24 cellular contexts compared by ENCODE assay signal in genomic region chr16:21160276-21160675, GRCh38. TPM values are rescaled to one million over a fixed set of nuclear protein-coding genes. Genes with fewer than 3 reads are reported as not detected.
DNase-seq lines count a peak whose midpoint lies in the region; ATAC-seq and TF ChIP-seq lines count a peak whose summit lies in the region.
"Had no signal": no experiment of that assay in that cellular context is flagged by ENCODE, and none has a peak within 500 bp of the region (broad histone marks: within the 10 kb centered on the region; RNA-seq: fewer than 3 reads in every experiment).

No MANE protein-coding gene starts in this region.

- dilution Hi-C loops in IMR-90 (cut with HindIII; ENCODE audit: low sequenced_read_pairs, unreplicated experiment): no loop called here

- peaks cover 0 to 36% of the 10 kb centered on the region in 2 experiments; a peak in 3 of 4 replicates for H3K79me1 ChIP-seq in IMR-90 (ENCODE audit: low read depth in 1 of 2, low read length in 2 of 2)

- intact Hi-C loops in IMR-90 (cut with micrococcal nuclease) (no loop called here), gastrocnemius medialis (cut with DNase I; ENCODE audit: low total_unique reads) (no loop called here)

- H4K8ac ChIP-seq in IMR-90 (ENCODE audit: low read depth in 2 of 2, low read length in 2 of 2): no peak overlapping the region

- CTCF ChIA-PET in IMR-90 (lab: Yijun Ruan, JAX): interaction anchor here (2.5 kb wide), 1 partner anchor 140 kb away, joined by 10 read pairs; no protein-coding TSS in a partner anchor

- H2BK15ac ChIP-seq in IMR-90 (ENCODE audit: low read depth, low read length): 0 out of 3 replicates have a peak overlapping the region, but pooled peaks have one; percentile 15

- H4K91ac ChIP-seq in IMR-90 (ENCODE audit: insufficient read depth, low read depth, low read length): no peak overlapping the region

- H3K27me3 ChIP-seq in BLaER1 treated with 17β-estradiol and CSF1 and Interleukin-3, amounts not matched to agents 10 nM and 100 nM: no peaks in the 10 kb centered on the region
- H3K27me3 ChIP-seq in IMR-90 (ENCODE audit: control insufficient read depth, insufficient read depth, low read length) (no peaks in the 10 kb centered on the region), gastrocnemius medialis (no peaks in the 10 kb centered on the region), Peyer's patch (no peaks in the 10 kb centered on the region)
- H3K27me3 ChIP-seq: MG63 had no signal

- H3K9me3 ChIP-seq in BLaER1 treated with 17β-estradiol and CSF1 and Interleukin-3, amounts not matched to agents 10 nM and 100 nM (replicated peaks in 1 of 11): no peaks in the 10 kb centered on the region
- H3K9me3 ChIP-seq in IMR-90 (ENCODE audit: control insufficient read depth, insufficient read depth, low read length) (no peaks in the 10 kb centered on the region), gastrocnemius medialis (no peaks in the 10 kb centered on the region), Peyer's patch (no peaks in the 10 kb centered on the region)
- H3K9me3 ChIP-seq: MG63 had no signal

- WGBS in IMR-90 (ENCODE audit: extremely low coverage in 2 of 2, insufficient read length in 1 of 2), 2 experiments: no CpG with 5 or more reads among the region's 1 CpG

- no peak overlapping the region for H2BK5ac ChIP-seq in IMR-90 (ENCODE audit: low read depth, low read length, poor library complexity, severe bottlenecking)

- no peak overlapping the region for H3K56ac ChIP-seq in IMR-90 (ENCODE audit: extremely low read depth, insufficient read depth, low read length)

- H2AK5ac ChIP-seq in IMR-90 (ENCODE audit: low read depth, low read length): no peak overlapping the region

- no peak for TF ChIP-seq RAD21 in IMR-90 (IDR thresholded peaks at IDR 0.05; ENCODE audit: low read length)

- peak overlapping the region in 2 of 10 experiments; percentile 75 to 86; a peak in 1 of 20 replicates for H3K4me3 ChIP-seq in BLaER1 treated with 17β-estradiol and CSF1 and Interleukin-3, amounts not matched to agents 10 nM and 100 nM
- no peak overlapping the region for H3K4me3 ChIP-seq in IMR-90 (ENCODE audit: insufficient read depth, low read depth, low read length)
- H3K4me3 ChIP-seq in gastrocnemius medialis: peak overlapping the region in 2 of 4 donors; percentile 87 to 96
- H3K4me3 ChIP-seq in Peyer's patch: no peak overlapping the region
- H3K4me3 ChIP-seq: MG63 had no signal

- H2BK120ac ChIP-seq in IMR-90 (ENCODE audit: low read depth, low read length): no peak overlapping the region

- H3K4me1 ChIP-seq in BLaER1 treated with 17β-estradiol and CSF1 and Interleukin-3, amounts not matched to agents 10 nM and 100 nM: peaks cover 16 to 27% (median 23%) of the 10 kb centered on the region in 10 experiments
- H3K4me1 ChIP-seq in IMR-90 (ENCODE audit: control insufficient read depth, insufficient read depth, low read length): peaks cover 9% of the 10 kb centered on the region
- peaks cover 37 to 73% of the 10 kb centered on the region in 2 donors for H3K4me1 ChIP-seq in gastrocnemius medialis
- peaks cover 0 to 48% (median 0%) of the 10 kb centered on the region in 4 donors for H3K4me1 ChIP-seq in Peyer's patch

- in situ Hi-C loops in IMR-90 (cut with MboI; ENCODE audit: low sequenced_read_pairs): loop anchor here (25.0 kb wide), 1 partner anchor 1177 kb away; no protein-coding TSS in a partner anchor
- in situ Hi-C loops in gastrocnemius medialis (cut with MboI; ENCODE audit: low sequenced_read_pairs in 4 of 4): loop anchor here in 2 of 4 donors (10.0 to 25.0 kb wide), 2 partner anchors 135 to 1027 kb away; no protein-coding TSS in a partner anchor

- H3K9me1 ChIP-seq in IMR-90 (ENCODE audit: insufficient read depth, low read length): peaks cover 8% of the 10 kb centered on the region; the same call in 1 of the 2 replicates

- H2BK20ac ChIP-seq in IMR-90 (ENCODE audit: low read depth, low read length): no peak overlapping the region

- H3K18ac ChIP-seq in IMR-90 (ENCODE audit: low read depth, low read length): no peak overlapping the region

- H2AK9ac ChIP-seq in IMR-90 (replicated peaks; ENCODE audit: low read depth, low read length, poor library complexity): no peak overlapping the region

- H3K27ac ChIP-seq in BLaER1 treated with 17β-estradiol and CSF1 and Interleukin-3, amounts not matched to agents 10 nM and 100 nM: no peak overlapping the region
- H3K27ac ChIP-seq in IMR-90 (ENCODE audit: insufficient read depth, low read length) (no peak overlapping the region), gastrocnemius medialis (peak overlapping the region; percentile 15 to 95 (median 92)), Peyer's patch (no peak overlapping the region)

- peaks cover 33 to 46% (median 44%) of the 10 kb centered on the region in 11 experiments for H3K36me3 ChIP-seq in BLaER1 treated with 17β-estradiol and CSF1 and Interleukin-3, amounts not matched to agents 10 nM and 100 nM
- H3K36me3 ChIP-seq in IMR-90 (ENCODE audit: control insufficient read depth, insufficient read depth, low read length) (peaks cover 21% of the 10 kb centered on the region), gastrocnemius medialis (peaks cover 0 to 2% of the 10 kb centered on the region in 2 donors), Peyer's patch (peaks cover 0 to 15% (median 0%) of the 10 kb centered on the region in 3 donors)

- H2AFZ ChIP-seq in IMR-90 (replicated peaks; ENCODE audit: low read length, poor library complexity): no peak overlapping the region

- TF ChIP-seq POLR2A in IMR-90 (IDR thresholded peaks at IDR 0.05; ENCODE audit: low read depth, low read length) (no peak), gastrocnemius medialis (IDR thresholded peaks at IDR 0.05) (no peak), Peyer's patch (IDR thresholded peaks at IDR 0.05) (no peak)

- H3K4me2 ChIP-seq in BLaER1 treated with 17β-estradiol and CSF1 and Interleukin-3, amounts not matched to agents 10 nM and 100 nM: peak overlapping the region; percentile 91 to 100 (median 97); a peak in 18 of 22 replicates
- no peak overlapping the region for H3K4me2 ChIP-seq in IMR-90 (ENCODE audit: low read depth, low read length)

- H4K20me1 ChIP-seq in BLaER1 treated with 17β-estradiol and CSF1 and Interleukin-3, amounts not matched to agents 10 nM and 100 nM: peaks cover 0 to 27% (median 0%) of the 10 kb centered on the region in 11 experiments; a peak in 5 of 22 replicates
- peaks cover 3% of the 10 kb centered on the region; the same call in 1 of the 2 replicates for H4K20me1 ChIP-seq in IMR-90 (ENCODE audit: insufficient read depth, low read length)

- no peak overlapping the region for H3K4ac ChIP-seq in IMR-90 (ENCODE audit: low read depth, low read length)

- H3K23ac ChIP-seq in IMR-90 (ENCODE audit: low read depth, low read length): no peak overlapping the region

- no TSS peak for BruUV-seq in IMR-90 (replicated peaks; lab: Mats Ljungman, UMichigan)

- ATAC-seq in IMR-90 (ENCODE audit: low read depth) (no peak), gastrocnemius medialis (no peak), GM18867 (IDR thresholded peaks at IDR 0.05; ENCODE audit: unreplicated experiment) (no peak), HG02870 (IDR thresholded peaks at IDR 0.05; ENCODE audit: unreplicated experiment) (no peak)
- ATAC-seq: HCT116 had no signal

- no peak overlapping the region for H3K14ac ChIP-seq in IMR-90 (replicated peaks; ENCODE audit: low read depth, low read length)

- TF ChIP-seq CTCF in IMR-90 (conservative IDR thresholded peaks at IDR 0.05; ENCODE audit: low read depth, low read length): no peak
- no peak for TF ChIP-seq CTCF in gastrocnemius medialis (IDR thresholded peaks at IDR 0.05 in 4 of 5, conservative IDR thresholded peaks at IDR 0.05 in 1 of 5)
- TF ChIP-seq CTCF in Peyer's patch (IDR thresholded peaks at IDR 0.05): no peak

- H3K9ac ChIP-seq in BLaER1 treated with 17β-estradiol and CSF1 and Interleukin-3, amounts not matched to agents 10 nM and 100 nM: no peak overlapping the region
- H3K9ac ChIP-seq in IMR-90 (ENCODE audit: low read depth, low read length): no peak overlapping the region

- POLR2A ChIA-PET in IMR-90 (lab: Charles Lee; ENCODE audit: unreplicated experiment): no interaction called here

- no peak overlapping the region for H4K5ac ChIP-seq in IMR-90 (ENCODE audit: low read depth, low read length)

- DNase-seq in IMR-90 (no peak), cerebellar cortex (ENCODE audit: low spot score) (peak; percentile 37), gastrocnemius medialis (no peak), Peyer's patch (no peak), NOMO-1 treated with dmso at 0.1 percent for 144 hours (lab: John Stamatoyannopoulos, UW; ENCODE audit: unreplicated experiment) (no peak)
- DNase-seq: activated CD4-positive, alpha-beta T cell treated with anti-CD3 and anti-CD28 coated beads for 48 hours; activated CD8-positive, alpha-beta memory T cell treated with anti-CD3 and anti-CD28 coated beads, Interleukin-2, amount 50 U/mL, for 48 hours; activated naive CD4-positive, alpha-beta T cell; MG63; NCI-H187; NCI-H446 treated with DMSO at 0.1 percent for 48 hours; stimulated activated CD4-positive, alpha-beta T cell treated with anti-CD3 and anti-CD28 coated beads, Interleukin-12 subunit alpha, Interleukin-12 subunit beta, amount 100 ng/mL, for 4 hours; stimulated activated naive CD4-positive, alpha-beta T cell had no signal

RNA-seq across cellular contexts. Expression of gene LDAF1, which starts 1.8 kb away (rescaled TPM):
- 51.4 and 62.2 TPM in 2 replicates for total RNA-seq in IMR-90 (2012; rRNA removed)
- polyA plus RNA-seq in IMR-90 (2012; rRNA removed): 17.0 and 21.0 TPM in 2 replicates
- polyA plus RNA-seq in IMR-90 (2012; cell fraction: cytosol; rRNA removed): 18.4 and 24.0 TPM in 2 replicates
- polyA plus RNA-seq in IMR-90 (2012; cell fraction: nucleus; rRNA removed; ENCODE audit: low replicate concordance): 6.1 and 10.8 TPM in 2 replicates
- 10 to 100 TPM; 19.4 to 70.0 (median 34.3) TPM for total RNA-seq in gastrocnemius medialis
- total RNA-seq in Peyer's patch: 10 to 100 TPM; 19.0 to 41.5 (median 28.1) TPM

RNA-seq across cellular contexts. Expression of gene DNAH3, which starts 9.6 kb away (rescaled TPM):
- not detected in 2 replicates for total RNA-seq in IMR-90 (2012; rRNA removed)
- polyA plus RNA-seq in IMR-90 (2012; rRNA removed): not detected in 2 replicates
- not detected in 2 replicates for polyA plus RNA-seq in IMR-90 (2012; cell fraction: cytosol; rRNA removed)
- polyA plus RNA-seq in IMR-90 (2012; cell fraction: nucleus; rRNA removed; ENCODE audit: low replicate concordance): 0.02 TPM in 1 of 2 replicates, not detected in the other
- under 1 TPM; 0.02 to 0.47 (median 0.21) TPM for total RNA-seq in gastrocnemius medialis
- total RNA-seq in Peyer's patch: 1 to 10 TPM; 2.1 to 6.7 (median 4.5) TPM
- total RNA-seq: endothelial cell of umbilical vein; naive thymus-derived CD4-positive, alpha-beta T cell had no signal
- polyA plus RNA-seq: AG04450; endothelial cell of umbilical vein; naive thymus-derived CD4-positive, alpha-beta T cell had no signal

RNA-seq across cellular contexts. Expression of gene ZP2, which starts 51.1 kb away (rescaled TPM):
- total RNA-seq in IMR-90 (2012; rRNA removed) (not detected in 2 replicates), gastrocnemius medialis (not detected), Peyer's patch (1 to 10 TPM in 1 of 4 donors, under 1 TPM in 1, not detected in 2; 0.54 to 2.3 TPM)
- polyA plus RNA-seq in IMR-90 (2012; rRNA removed): not detected in 2 replicates
- not detected in 2 replicates for polyA plus RNA-seq in IMR-90 (2012; cell fraction: cytosol; rRNA removed)
- polyA plus RNA-seq in IMR-90 (2012; cell fraction: nucleus; rRNA removed; ENCODE audit: low replicate concordance): not detected in 2 replicates
- total RNA-seq: endothelial cell of umbilical vein; frontal cortex; HepG2; naive thymus-derived CD4-positive, alpha-beta T cell; progenitor cell of endocrine pancreas had no signal
- polyA plus RNA-seq: AG04450; endothelial cell of umbilical vein; HepG2; naive thymus-derived CD4-positive, alpha-beta T cell; urinary bladder had no signal

Comparison
In these comparisons a context has a peak if more than half of its experiments do, and no peak if none do; other contexts are left out.
1. H3K27ac ChIP-seq: peak in gastrocnemius medialis (4 of 4); none in BLaER1 treated with 17β-estradiol and CSF1 and Interleukin-3, amounts not matched to agents 10 nM and 100 nM (0 of 11), IMR-90 (single experiment) and Peyer's patch (0 of 4).